ENCODE assay signal across 10 cellular contexts in genomic region chr22:39237276-39238123, GRCh38. TPM values are rescaled to one million over a fixed set of nuclear protein-coding genes. Genes with fewer than 3 reads are reported as not detected.
DNase-seq lines count a peak whose midpoint lies in the region; ATAC-seq, FAIRE-seq and TF ChIP-seq lines count a peak whose summit lies in the region.
"Had no signal": no experiment of that assay in that cellular context is flagged by ENCODE, and none has a peak within 500 bp of the region (broad histone marks: within the 10 kb centered on the region; RNA-seq: fewer than 3 reads in every experiment).

No MANE protein-coding gene starts in this region.

- no peaks in the 10 kb centered on the region for H3K9me3 ChIP-seq in A549
- H3K9me3 ChIP-seq in CD4-positive, alpha-beta memory T cell (ENCODE audit: control insufficient read depth in 1 of 2, low read length in 2 of 2), result no peaks in the 10 kb centered on the region

- H3K4me2 ChIP-seq in A549, result peak overlapping the region; percentile 27; the same call in 1 of the 3 replicates

- H3K36me3 Mint-ChIP-seq in CD4-positive, alpha-beta memory T cell, result peaks cover 3 to 25% of the 10 kb centered on the region in 2 donors
- H3K36me3 Mint-ChIP-seq in activated T-cell treated with anti-CD3 and anti-CD28 coated beads, Interleukin-2, amount 50 U/mL, for 72 hours (ENCODE audit: insufficient read depth in 2 of 2), result peaks cover 0 to 4% of the 10 kb centered on the region in 2 donors
- no peaks in the 10 kb centered on the region for H3K36me3 Mint-ChIP-seq in natural killer cell
- H3K36me3 Mint-ChIP-seq: IgD-negative memory B cell had no signal

- peak overlapping the region in 5 of 7 donors; percentile 30 to 99 (median 47) for H3K27ac Mint-ChIP-seq in CD4-positive, alpha-beta memory T cell
- H3K27ac Mint-ChIP-seq in activated T-cell treated with anti-CD3 and anti-CD28 coated beads, Interleukin-2, amount 50 U/mL, for 72 hours, result no peak overlapping the region
- peak overlapping the region; percentile 18 to 65 for H3K27ac Mint-ChIP-seq in natural killer cell

- H3K4me3 Mint-ChIP-seq in CD4-positive, alpha-beta memory T cell, result peak overlapping the region; percentile 20 to 90 (median 56)
- H3K4me3 Mint-ChIP-seq in activated T-cell treated with anti-CD3 and anti-CD28 coated beads, Interleukin-2, amount 50 U/mL, for 72 hours, result peak overlapping the region; percentile 61 to 79
- peak overlapping the region; percentile 70 for H3K4me3 Mint-ChIP-seq in natural killer cell

- H3K27ac ChIP-seq in A549, result no peak overlapping the region
- no peak overlapping the region for H3K27ac ChIP-seq in CD4-positive, alpha-beta memory T cell (ENCODE audit: low read depth, low read length)

- H3K27me3 Mint-ChIP-seq in CD4-positive, alpha-beta memory T cell, result peaks cover 5 to 7% of the 10 kb centered on the region in 2 donors
- peaks cover 52% of the 10 kb centered on the region for H3K27me3 Mint-ChIP-seq in activated T-cell treated with anti-CD3 and anti-CD28 coated beads, Interleukin-2, amount 50 U/mL, for 72 hours (ENCODE audit: low read depth)
- H3K27me3 Mint-ChIP-seq in natural killer cell (ENCODE audit: low read depth in 2 of 2), result peaks cover 51 to 68% of the 10 kb centered on the region in 2 donors

- CTCF ChIA-PET in A549 (lab: Yijun Ruan, JAX), result no interaction called here
- CTCF ChIA-PET in CD4-positive, alpha-beta memory T cell (lab: Charles Lee; ENCODE audit: partially characterized antibody), result interaction anchor here (0.7 to 2.1 kb wide), 5 partner anchors 66 to 79 kb away, joined by 3 to 5 read pairs (median 4); no protein-coding TSS in a partner anchor

- no peak for TF ChIP-seq EP300 in A549 (IDR thresholded peaks at IDR 0.05)

- no peaks in the 10 kb centered on the region for H3K27me3 ChIP-seq in CD4-positive, alpha-beta memory T cell (ENCODE audit: insufficient read depth, low read length)

- H3K9me3 Mint-ChIP-seq in CD4-positive, alpha-beta memory T cell, result peaks cover 0 to 2% (median 0%) of the 10 kb centered on the region in 8 donors
- H3K9me3 Mint-ChIP-seq in activated T-cell treated with anti-CD3 and anti-CD28 coated beads, Interleukin-2, amount 50 U/mL, for 72 hours, result no peaks in the 10 kb centered on the region
- H3K9me3 Mint-ChIP-seq in natural killer cell, result no peaks in the 10 kb centered on the region

- no peak for TF ChIP-seq POLR2A in A549 (IDR thresholded peaks at IDR 0.05; ENCODE audit: low read length)

- DNase-seq in A549 (ENCODE audit: low read depth in 1 of 2, low spot score in 1 of 2) (no peak), natural killer cell (no peak), AG08395 (ENCODE audit: low spot score) (no peak)
- DNase-seq in CD4-positive, alpha-beta memory T cell, result no peak
- DNase-seq in activated T-cell treated with anti-CD3 and anti-CD28 coated beads, Interleukin-2, amount 50 U/mL, for 72 hours, result peak; percentile 38 to 47
- no peak for DNase-seq in central memory CD4-positive, alpha-beta T cell
- DNase-seq: mammary epithelial cell had no signal

- H3K4me1 Mint-ChIP-seq in CD4-positive, alpha-beta memory T cell, result peaks cover 39 to 78% (median 57%) of the 10 kb centered on the region in 4 donors
- H3K4me1 Mint-ChIP-seq in activated T-cell treated with anti-CD3 and anti-CD28 coated beads, Interleukin-2, amount 50 U/mL, for 72 hours (ENCODE audit: low read depth), result peaks cover 82% of the 10 kb centered on the region
- H3K4me1 Mint-ChIP-seq in natural killer cell, result peaks cover 44 to 69% of the 10 kb centered on the region in 2 donors

- peaks cover 3% of the 10 kb centered on the region for H3K36me3 ChIP-seq in CD4-positive, alpha-beta memory T cell (ENCODE audit: insufficient read depth, low read length)

- TF ChIP-seq CTCF in A549 (IDR thresholded peaks at IDR 0.05), result no peak
- no peak for TF ChIP-seq CTCF in natural killer cell (IDR thresholded peaks at IDR 0.05)

- ATAC-seq in A549 (no peak), natural killer cell (peak in 2 of 3 donors; percentile 23 to 25), GM19455 (IDR thresholded peaks at IDR 0.05; ENCODE audit: unreplicated experiment) (no peak), HG03097 (IDR thresholded peaks at IDR 0.05; ENCODE audit: low FRiP score, unreplicated experiment) (no peak)
- peak; percentile 38 to 58 for ATAC-seq in activated T-cell treated with anti-CD3 and anti-CD28 coated beads, Interleukin-2, amount 50 U/mL, for 72 hours (replicated peaks in 1 of 2)

- WGBS in A549 (ENCODE audit: missing lambda C conversion rate), result 70% methylated on average over 22 of the region's 24 CpGs

- POLR2A ChIA-PET in A549 (lab: Yijun Ruan, JAX), result interaction anchor here (0.6 kb wide), 1 partner anchor 60 kb away, joined by 3 read pairs; no protein-coding TSS in a partner anchor
- POLR2A ChIA-PET in CD4-positive, alpha-beta memory T cell (lab: Charles Lee; ENCODE audit: partially characterized antibody), result interaction anchor here (0.6 to 9.1 kb wide), 4 partner anchors 63 to 1578 kb away, joined by 3 to 163 read pairs (median 8); partner anchors contain the start of gene RPL3

- no peak overlapping the region for H3K4me3 ChIP-seq in A549
- no peak overlapping the region for H3K4me3 ChIP-seq in CD4-positive, alpha-beta memory T cell (ENCODE audit: low read length in 2 of 2)

- intact Hi-C loops in CD4-positive, alpha-beta memory T cell (cut with micrococcal nuclease), result loop anchor here (2.0 kb wide), 1 partner anchor 15 kb away; no protein-coding TSS in a partner anchor
- intact Hi-C loops in natural killer cell (cut with micrococcal nuclease), result loop anchor here (5.0 kb wide), 1 partner anchor 40 kb away; no protein-coding TSS in a partner anchor

- H3K4me1 ChIP-seq in A549, result peaks cover 42% of the 10 kb centered on the region
- H3K4me1 ChIP-seq in CD4-positive, alpha-beta memory T cell (ENCODE audit: insufficient read depth, low read length), result peaks cover 73% of the 10 kb centered on the region

- FAIRE-seq in A549 (lab: Jason Lieb, UNC), result no peak

- no peak for TF ChIP-seq RAD21 in A549 (conservative IDR thresholded peaks at IDR 0.05 in 1 of 2, IDR thresholded peaks at IDR 0.05 in 1 of 2)

TF ChIP-seq in A549, 52 proteins besides CTCF, POLR2A, EP300 and RAD21:
- TF ChIP-seq CEBPB (IDR thresholded peaks at IDR 0.05), result no peak
- TF ChIP-seq RARB (CRISPR knock-in tag; IDR thresholded peaks at IDR 0.05), result no peak
- TF ChIP-seq HDAC2 (IDR thresholded peaks at IDR 0.05), result no peak
- no peak for TF ChIP-seq CHD2 (IDR thresholded peaks at IDR 0.05; ENCODE audit: low read length, partially characterized antibody)
TF ChIP-seq in A549: peak in this region for 0.

RNA-seq across cellular contexts. Expression of gene PDGFB, which starts 7.3 kb away (rescaled TPM):
- 4.0 and 4.5 TPM in 2 replicates for polyA plus RNA-seq in A549 (2011; rRNA removed)
- polyA plus RNA-seq in A549 (2012; cell fraction: cytosol; rRNA removed), result 4.0 and 5.2 TPM in 2 replicates
- polyA plus RNA-seq in A549 (2012; cell fraction: nucleus; rRNA removed), result 7.2 and 9.2 TPM in 2 replicates
- 2.1 to 3.3 TPM (median 3.0 TPM) in 3 replicates for polyA plus RNA-seq in A549 (2017; fragmentation: RNase III; extraction: RNeasy Plus Mini Kit Qiagen cat#74134 plus additional on column Dnase treatment)
- polyA minus RNA-seq in A549 (2011; rRNA and poly(A)+ RNA removed), result 3.2 and 4.7 TPM in 2 replicates
- 10 to 100 TPM; 15.7 to 16.9 TPM for total RNA-seq in CD4-positive, alpha-beta memory T cell
- 10 to 100 TPM in 1 of 2 donors, 1 to 10 TPM in 1; 6.8 to 11.4 TPM for polyA plus RNA-seq in CD4-positive, alpha-beta memory T cell
- total RNA-seq in activated T-cell treated with anti-CD3 and anti-CD28 coated beads, Interleukin-2, amount 50 U/mL, for 72 hours, result 1 to 10 TPM; 2.9 to 4.6 TPM
- 1 to 10 TPM in 1 of 3 donors, under 1 TPM in 2; 0.28 to 1.2 (median 0.31) TPM for total RNA-seq in natural killer cell

Comparison
In these comparisons a context has a peak if more than half of its experiments do, and no peak if none do; other contexts are left out.
1. ATAC-seq: peak in activated T-cell treated with anti-CD3 and anti-CD28 coated beads, Interleukin-2, amount 50 U/mL, for 72 hours (2 of 2) and natural killer cell (2 of 3); none in A549 (0 of 2), GM19455 (single experiment) and HG03097 (single experiment).
2. DNase-seq: peak in activated T-cell treated with anti-CD3 and anti-CD28 coated beads, Interleukin-2, amount 50 U/mL, for 72 hours (2 of 2); none in A549 (0 of 2), CD4-positive, alpha-beta memory T cell (0 of 5), natural killer cell (single experiment), AG08395 (single experiment) and central memory CD4-positive, alpha-beta T cell (single experiment).
3. Peak in every context shown above with its lines, with median percentiles within 50 percentile points of each other: H3K4me3 Mint-ChIP-seq.